ENCODE assay signal across 24 cellular contexts in the genomic region with DNA sequence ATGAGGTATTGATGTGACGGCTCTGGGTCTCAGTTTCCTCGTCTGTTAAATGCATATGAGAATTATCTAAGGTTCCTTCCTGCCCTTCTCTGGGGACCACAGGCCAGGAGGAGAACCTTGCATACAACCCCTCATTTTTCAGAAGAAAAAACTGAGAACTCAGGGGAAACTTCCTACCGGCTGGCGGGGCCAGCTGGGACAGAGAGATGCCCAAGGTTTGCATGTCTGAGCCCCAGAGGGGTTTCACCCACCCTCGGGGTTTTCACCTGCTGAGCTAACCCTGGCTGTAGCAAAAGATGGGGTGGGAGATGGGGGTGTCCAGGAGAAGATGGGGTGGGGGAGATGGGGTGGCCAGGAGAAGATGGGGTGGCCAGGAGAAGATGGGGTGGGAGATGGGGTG. TPM values are rescaled to one million over a fixed set of nuclear protein-coding genes. Genes with fewer than 3 reads are reported as not detected.
DNase-seq lines count a peak whose midpoint lies in the region; ATAC-seq lines count a peak whose summit lies in the region.
"Had no signal": no experiment of that assay in that cellular context is flagged by ENCODE, and none has a peak within 500 bp of the region (broad histone marks: within the 10 kb centered on the region; RNA-seq: fewer than 3 reads in every experiment).

No MANE protein-coding gene starts in this region.

- no peak overlapping the region for H3K27ac ChIP-seq in substantia nigra (ENCODE audit: low read depth, low read length, poor library complexity, severe bottlenecking)
- H3K27ac ChIP-seq: 22Rv1 had no signal

- CTCF ChIA-PET in activated CD4-positive, alpha-beta T cell treated with anti-CD3 and anti-CD28 coated beads for 36 hours (lab: Charles Lee), result interaction anchor here (0.7 to 2.5 kb wide), 2 partner anchors 10 to 93 kb away, joined by 3 to 9 read pairs; no protein-coding TSS in a partner anchor

- no peak for ATAC-seq in naive B cell (ENCODE audit: low read depth in 2 of 2)
- ATAC-seq in activated CD4-positive, alpha-beta T cell treated with anti-CD3 and anti-CD28 coated beads for 36 hours, result no peak
- ATAC-seq in HG03095 (IDR thresholded peaks at IDR 0.05; ENCODE audit: unreplicated experiment), result no peak
- ATAC-seq: GM23338, HCT116, PC-3, T-cell had no signal

- peaks cover 6% of the 10 kb centered on the region for H3K27me3 Mint-ChIP-seq in activated T-cell treated with anti-CD3 and anti-CD28 coated beads, Interleukin-2, amount 50 U/mL, for 24 hours
- H3K27me3 Mint-ChIP-seq in naive B cell, result no peaks in the 10 kb centered on the region
- H3K27me3 Mint-ChIP-seq in activated CD4-positive, alpha-beta T cell treated with anti-CD3 and anti-CD28 coated beads for 36 hours, result peaks cover 9% of the 10 kb centered on the region
- H3K27me3 Mint-ChIP-seq: T-cell had no signal

- peaks cover 1% of the 10 kb centered on the region for H3K36me3 Mint-ChIP-seq in activated T-cell treated with anti-CD3 and anti-CD28 coated beads, Interleukin-2, amount 50 U/mL, for 24 hours (ENCODE audit: low read depth)
- peaks cover 5 to 15% of the 10 kb centered on the region in 2 donors for H3K36me3 Mint-ChIP-seq in naive B cell
- no peaks in the 10 kb centered on the region for H3K36me3 Mint-ChIP-seq in activated CD4-positive, alpha-beta T cell treated with anti-CD3 and anti-CD28 coated beads for 36 hours (ENCODE audit: low read depth)
- H3K36me3 Mint-ChIP-seq: CD4-positive, CD25-positive, alpha-beta regulatory T cell; T-cell had no signal

- no peak for DNase-seq in activated T-cell treated with anti-CD3 and anti-CD28 coated beads, Interleukin-2, amount 50 U/mL, for 24 hours
- DNase-seq in activated T-cell treated with anti-CD3 and anti-CD28 coated beads, Interleukin-2, amount 50 U/mL, for 1 hour, result no peak
- peak; percentile 57 for DNase-seq in NAMALWA (ENCODE audit: low spot score)
- no peak for DNase-seq in naive B cell
- DNase-seq in GM19238 (ENCODE audit: insufficient read length, low spot score), result no peak
- no peak for DNase-seq in substantia nigra (lab: John Stamatoyannopoulos, UW)
- DNase-seq in activated CD4-positive, alpha-beta T cell treated with anti-CD3 and anti-CD28 coated beads for 36 hours, result no peak
- DNase-seq: AML-193; Caco-2; CD4-positive, CD25-positive, alpha-beta regulatory T cell; GF-D8; NCI-H1105 treated with DMSO at 0.1 percent for 48 hours; NCI-H1694 treated with DMSO at 0.1 percent for 48 hours; NCI-H510A; NCI-H774; PC-3; RPMI8226; SHP77 treated with DMSO at 0.1 percent for 48 hours; SK-N-SH; T-cell had no signal

- no peaks in the 10 kb centered on the region for H3K9me3 Mint-ChIP-seq in activated T-cell treated with anti-CD3 and anti-CD28 coated beads, Interleukin-2, amount 50 U/mL, for 24 hours
- no peaks in the 10 kb centered on the region for H3K9me3 Mint-ChIP-seq in naive B cell
- H3K9me3 Mint-ChIP-seq in activated CD4-positive, alpha-beta T cell treated with anti-CD3 and anti-CD28 coated beads for 36 hours (ENCODE audit: low read depth), result no peaks in the 10 kb centered on the region
- H3K9me3 Mint-ChIP-seq: CD4-positive, CD25-positive, alpha-beta regulatory T cell; GM23338; T-cell had no signal

- intact Hi-C loops in activated CD4-positive, alpha-beta T cell treated with anti-CD3 and anti-CD28 coated beads for 36 hours (cut with DNase I, micrococcal nuclease), result no loop called here

- H3K4me3 Mint-ChIP-seq in activated T-cell treated with anti-CD3 and anti-CD28 coated beads, Interleukin-2, amount 50 U/mL, for 24 hours, result no peak overlapping the region
- peak overlapping the region; percentile 54 to 98 (median 82) for H3K4me3 Mint-ChIP-seq in naive B cell
- no peak overlapping the region for H3K4me3 Mint-ChIP-seq in activated CD4-positive, alpha-beta T cell treated with anti-CD3 and anti-CD28 coated beads for 36 hours
- H3K4me3 Mint-ChIP-seq: GM23338, T-cell had no signal

- H3K4me1 Mint-ChIP-seq in activated T-cell treated with anti-CD3 and anti-CD28 coated beads, Interleukin-2, amount 50 U/mL, for 24 hours (ENCODE audit: low read depth), result peaks cover 32% of the 10 kb centered on the region
- H3K4me1 Mint-ChIP-seq in naive B cell, result peaks cover 37 to 82% (median 78%) of the 10 kb centered on the region in 3 donors
- peaks cover 22% of the 10 kb centered on the region for H3K4me1 Mint-ChIP-seq in activated CD4-positive, alpha-beta T cell treated with anti-CD3 and anti-CD28 coated beads for 36 hours

- peak overlapping the region; percentile 40 for H3K27ac Mint-ChIP-seq in activated T-cell treated with anti-CD3 and anti-CD28 coated beads, Interleukin-2, amount 50 U/mL, for 24 hours
- H3K27ac Mint-ChIP-seq in naive B cell, result peak overlapping the region; percentile 97 to 100 (median 99)
- H3K27ac Mint-ChIP-seq in activated CD4-positive, alpha-beta T cell treated with anti-CD3 and anti-CD28 coated beads for 36 hours, result no peak overlapping the region
- H3K27ac Mint-ChIP-seq: GM23338, T-cell had no signal

- POLR2A ChIA-PET in activated CD4-positive, alpha-beta T cell treated with anti-CD3 and anti-CD28 coated beads for 36 hours (lab: Charles Lee), result no interaction called here

RNA-seq across cellular contexts. Expression of gene TNFRSF13C, which starts 4.3 kb away (rescaled TPM):
- 100 to 1,000 TPM in 1 of 6 donors, 10 to 100 TPM in 5; 65.3 to 104 (median 84.2) TPM for polyA plus RNA-seq in naive B cell (ENCODE audit: low read depth in 6 of 6)
- 1 to 10 TPM; 2.2 to 3.0 TPM for total RNA-seq in activated CD4-positive, alpha-beta T cell treated with anti-CD3 and anti-CD28 coated beads for 36 hours

RNA-seq across cellular contexts. Expression of gene SHISA8, which starts 7.5 kb away (rescaled TPM):
- polyA plus RNA-seq in naive B cell (ENCODE audit: low read depth in 6 of 6), result 1 to 10 TPM in 1 of 6 donors, under 1 TPM in 5; 0.28 to 1.7 (median 0.67) TPM
- 1 to 10 TPM; 1.4 to 1.9 TPM for total RNA-seq in activated CD4-positive, alpha-beta T cell treated with anti-CD3 and anti-CD28 coated beads for 36 hours
- total RNA-seq: PC-3 had no signal
- polyA plus RNA-seq: GM23338, SK-N-SH had no signal

RNA-seq across cellular contexts. Expression of gene CENPM, which starts 24.6 kb away (rescaled TPM):
- polyA plus RNA-seq in naive B cell (ENCODE audit: low read depth in 6 of 6), result 10 to 100 TPM; 41.2 to 70.9 (median 53.0) TPM
- 10 to 100 TPM; 65.2 to 82.1 TPM for total RNA-seq in activated CD4-positive, alpha-beta T cell treated with anti-CD3 and anti-CD28 coated beads for 36 hours

RNA-seq across cellular contexts. Expression of gene SEPTIN3, which starts 46.9 kb away (rescaled TPM):
- not detected for polyA plus RNA-seq in naive B cell (ENCODE audit: low read depth in 6 of 6)
- 1 to 10 TPM; 1.8 to 2.2 TPM for total RNA-seq in activated CD4-positive, alpha-beta T cell treated with anti-CD3 and anti-CD28 coated beads for 36 hours

Comparison
In these comparisons a context has a peak if more than half of its experiments do, and no peak if none do; other contexts are left out.
1. H3K4me3 Mint-ChIP-seq: peak in naive B cell (8 of 8); none in activated T-cell treated with anti-CD3 and anti-CD28 coated beads, Interleukin-2, amount 50 U/mL, for 24 hours (single experiment) and activated CD4-positive, alpha-beta T cell treated with anti-CD3 and anti-CD28 coated beads for 36 hours (single experiment).